Comparison of ENCODE assay signal across 24 cellular contexts in genomic region chr18:75830848-75831247, GRCh38.
"Had no signal": no experiment of that assay in that cellular context is flagged by ENCODE, and none has a peak within 500 bp of the region (broad histone marks: within the 10 kb centered on the region; RNA-seq: fewer than 3 reads in every experiment).

No MANE protein-coding gene starts in this region.

- H3K9ac ChIP-seq: parathyroid adenoma had no signal

- H3K36me3 ChIP-seq: lower lobe of right lung, neutrophil, right atrium auricular region, stomach, tibial artery had no signal

- H3K4me3 ChIP-seq: dorsolateral prefrontal cortex, lower lobe of right lung, right atrium auricular region, stomach, tibial artery had no signal

- H3K27ac ChIP-seq: dorsolateral prefrontal cortex, epithelial cell of prostate, lower lobe of right lung, neutrophil, parathyroid adenoma, right atrium auricular region, stomach, tibial artery had no signal

- H3K9me3 ChIP-seq: lower lobe of right lung, neutrophil, right atrium auricular region, tibial artery had no signal

- H3K27ac Mint-ChIP-seq: natural killer cell; progenitor cell of endocrine pancreas; stimulated activated effector memory CD8-positive, alpha-beta T cell treated with anti-CD3 and anti-CD28 coated beads, Interleukin-12 subunit alpha, Interleukin-12 subunit beta, amount 100 ng/mL, for 72 hours; type B pancreatic cell had no signal

- H3K4me3 Mint-ChIP-seq: natural killer cell; stimulated activated effector memory CD8-positive, alpha-beta T cell treated with anti-CD3 and anti-CD28 coated beads, Interleukin-12 subunit alpha, Interleukin-12 subunit beta, amount 100 ng/mL, for 72 hours; type B pancreatic cell had no signal

- ATAC-seq: esophagus mucosa; left ventricle myocardium superior; lower lobe of right lung; natural killer cell; sciatic nerve; stimulated activated effector memory CD8-positive, alpha-beta T cell treated with anti-CD3 and anti-CD28 coated beads, Interleukin-12 subunit alpha, Interleukin-12 subunit beta, amount 100 ng/mL, for 72 hours had no signal

- H3K9me3 Mint-ChIP-seq: natural killer cell; stimulated activated effector memory CD8-positive, alpha-beta T cell treated with anti-CD3 and anti-CD28 coated beads, Interleukin-12 subunit alpha, Interleukin-12 subunit beta, amount 100 ng/mL, for 72 hours had no signal

- DNase-seq: cerebellar nuclear complex; cortex of kidney; dorsolateral prefrontal cortex; effector CD4-positive, alpha-beta T cell; foreskin melanocyte; glutamatergic neuron; hypothalamus; left ventricle myocardium superior; lower lobe of right lung; natural killer cell; stimulated activated CD4-positive, alpha-beta T cell treated with anti-CD3 and anti-CD28 coated beads, Interleukin-2, amount 100 ng/mL, for 24 hours; stimulated activated CD4-positive, alpha-beta T cell treated with anti-CD3 and anti-CD28 coated beads, Interleukin-4, amount 100 ng/mL, for 24 hours; stimulated activated naive CD4-positive, alpha-beta T cell treated with Interleukin-2 at 50 U/mL for 16 hours; stomach; tibial artery had no signal

- H3K4me1 ChIP-seq: lower lobe of right lung, parathyroid adenoma, right atrium auricular region, tibial artery had no signal

- H3K27me3 ChIP-seq: dorsolateral prefrontal cortex, neutrophil, right atrium auricular region, stomach, tibial artery had no signal

- H3K36me3 Mint-ChIP-seq: natural killer cell; stimulated activated effector memory CD8-positive, alpha-beta T cell treated with anti-CD3 and anti-CD28 coated beads, Interleukin-12 subunit alpha, Interleukin-12 subunit beta, amount 100 ng/mL, for 72 hours; type B pancreatic cell had no signal

- H3K4me1 Mint-ChIP-seq: natural killer cell; stimulated activated effector memory CD8-positive, alpha-beta T cell treated with anti-CD3 and anti-CD28 coated beads, Interleukin-12 subunit alpha, Interleukin-12 subunit beta, amount 100 ng/mL, for 72 hours had no signal
